Comparison of ENCODE assay signal across 8 cellular contexts in genomic region chr10:27223964-27224363, GRCh38. TPM values are rescaled to one million over a fixed set of nuclear protein-coding genes. Genes with fewer than 3 reads are reported as not detected.
A peak's percentile ranks its signal among the peaks of the same experiment; 100 is the strongest.
DNase-seq lines count a peak whose midpoint lies in the region; ATAC-seq, FAIRE-seq and TF ChIP-seq lines count a peak whose summit lies in the region.

No MANE protein-coding gene starts in this region.

- TF ChIP-seq RAD21 in GM12878 (IDR thresholded peaks at IDR 0.05; ENCODE audit: insufficient read depth, low read depth, low read length) = peak; percentile 51

- no peak overlapping the region for H3K27ac ChIP-seq in GM12878 (ENCODE audit: control insufficient read depth, insufficient read depth)
- H3K27ac ChIP-seq in right lobe of liver = no peak overlapping the region
- H3K27ac ChIP-seq in thoracic aorta = no peak overlapping the region

- in situ Hi-C loops in GM12878 (cut with MboI) = loop anchor here (5.0 kb wide), 1 partner anchor 133 kb away; no protein-coding TSS in a partner anchor

- FAIRE-seq in GM12878 (lab: Jason Lieb, UNC) = no peak

- CTCF ChIA-PET in GM12878 (lab: Yijun Ruan, JAX) = interaction anchor here (0.6 to 5.3 kb wide), 42 partner anchors 8 to 1189 kb away, joined by 3 to 82 read pairs (median 4); partner anchors contain the start of genes ACBD5 and YME1L1

- WGBS in GM12878 (ENCODE audit: insufficient coverage, insufficient replicate concordance, low lambda C conversion rate, missing lambda C conversion rate) = 51% methylated on average over 5 of the region's 5 CpGs
- 44% methylated on average over 3 of the region's 5 CpGs for WGBS in right lobe of liver (ENCODE audit: insufficient coverage, low coverage, low lambda C conversion rate, missing lambda C conversion rate)

- DNase-seq in AG08395 (ENCODE audit: low spot score) = peak; percentile 8
- DNase-seq in RPMI8226 = peak; percentile 66
- no peak for DNase-seq in GM12878 (ENCODE audit: low read depth, low spot score)
- peak in 1 of 3 donors; percentile 38 for DNase-seq in right lobe of liver
- DNase-seq in thoracic aorta (ENCODE audit: low spot score) = no peak
- DNase-seq in islet precursor cell = no peak

- POLR2A ChIA-PET in GM12878 (lab: Charles Lee) = interaction anchor here (0.7 kb wide), 1 partner anchor 136 kb away, joined by 6 read pairs; no protein-coding TSS in a partner anchor

- BruUV-seq in GM12878 (replicated peaks; lab: Mats Ljungman, UMichigan) = no TSS peak

- H3K4me3 ChIP-seq in GM12878 (no peak overlapping the region), right lobe of liver (no peak overlapping the region), thoracic aorta (no peak overlapping the region)

- H3K27me3 ChIP-seq in GM12878 (replicated peaks in 1 of 2; ENCODE audit: control insufficient read depth in 2 of 2, insufficient read depth in 2 of 2, low read length in 1 of 2) = no peaks in the 10 kb centered on the region
- H3K27me3 ChIP-seq in right lobe of liver = no peaks in the 10 kb centered on the region
- H3K27me3 ChIP-seq in thoracic aorta (replicated peaks; ENCODE audit: insufficient read depth) = no peaks in the 10 kb centered on the region

- TF ChIP-seq CTCF in GM12872 (IDR thresholded peaks at IDR 0.05; ENCODE audit: insufficient read depth, low read depth, low read length) (peak; percentile 53), GM12878 (IDR thresholded peaks at IDR 0.05 in 2 of 3, conservative IDR thresholded peaks at IDR 0.05 in 1 of 3; ENCODE audit: control insufficient read depth in 2 of 3, extremely low read depth in 1 of 3, insufficient read depth in 1 of 3, low read depth in 3 of 3, low read length in 3 of 3) (peak; percentile 40 to 64 (median 51)), right lobe of liver (IDR thresholded peaks at IDR 0.05) (peak; percentile 40 to 60 (median 58)), thoracic aorta (IDR thresholded peaks at IDR 0.05) (peak; percentile 48)

- H3K9me3 ChIP-seq in GM12878 (replicated peaks; ENCODE audit: control insufficient read depth, insufficient read depth, low read length) (no peaks in the 10 kb centered on the region), right lobe of liver (no peaks in the 10 kb centered on the region), thoracic aorta (no peaks in the 10 kb centered on the region)

- no peak overlapping the region for H2AFZ ChIP-seq in GM12878 (ENCODE audit: control insufficient read depth, low read depth, low read length)

- H4K20me1 ChIP-seq in GM12878 (ENCODE audit: control insufficient read depth, insufficient read depth) = no peaks in the 10 kb centered on the region

- no peaks in the 10 kb centered on the region for H3K79me2 ChIP-seq in GM12878 (ENCODE audit: control insufficient read depth, insufficient read depth, low read length)

- H3K9ac ChIP-seq in GM12878 (ENCODE audit: control insufficient read depth, insufficient read depth, low read length) = no peak overlapping the region

- intact Hi-C loops in GM12878 (cut with micrococcal nuclease; ENCODE audit: unreplicated experiment) (loop anchor here (1.0 kb wide), 1 partner anchor 136 kb away; no protein-coding TSS in a partner anchor), right lobe of liver (cut with DNase I) (no loop called here)

- TF ChIP-seq EP300 in GM12878 (IDR thresholded peaks at IDR 0.05; ENCODE audit: borderline replicate concordance in 1 of 2, control insufficient read depth in 1 of 2, low read depth in 2 of 2, low read length in 2 of 2) = no peak

- SMC1A ChIA-PET in GM12878 (lab: Charles Lee; ENCODE audit: uncharacterized antibody, unreplicated experiment) = interaction anchor here (0.5 to 2.9 kb wide), 12 partner anchors 11 to 141 kb away, joined by 3 to 14 read pairs (median 5); no protein-coding TSS in a partner anchor

- TF ChIP-seq POLR2A in GM12878 (IDR thresholded peaks at IDR 0.05; ENCODE audit: low read depth, low read length) (no peak), right lobe of liver (IDR thresholded peaks at IDR 0.05) (no peak)

- no peaks in the 10 kb centered on the region for H3K4me1 ChIP-seq in GM12878 (ENCODE audit: control insufficient read depth, insufficient read depth, low read length)
- no peaks in the 10 kb centered on the region for H3K4me1 ChIP-seq in right lobe of liver
- H3K4me1 ChIP-seq in thoracic aorta (ENCODE audit: control insufficient read depth in 1 of 2, low read depth in 2 of 2) = no peaks in the 10 kb centered on the region

- H3K36me3 ChIP-seq in GM12878 (ENCODE audit: control insufficient read depth in 2 of 2, insufficient read depth in 2 of 2, low read length in 1 of 2) (peaks cover 0 to 2% of the 10 kb centered on the region in 2 experiments; a peak in 1 of 4 replicates), right lobe of liver (peaks cover 0 to 60% (median 9%) of the 10 kb centered on the region in 4 donors), thoracic aorta (peaks cover 20% of the 10 kb centered on the region)

- ATAC-seq in GM12878 (peak; percentile 85), right lobe of liver (peak; percentile 72 to 86 (median 85)), thoracic aorta (ENCODE audit: insufficient number of reproducible peaks, low FRiP score, low read depth) (no peak), HG02981 (IDR thresholded peaks at IDR 0.05; ENCODE audit: unreplicated experiment) (no peak)

- RAD21 ChIA-PET in GM12878 (lab: Charles Lee; ENCODE audit: unreplicated experiment) = interaction anchor here (0.6 to 1.5 kb wide), 9 partner anchors 11 to 139 kb away, joined by 3 to 14 read pairs (median 5); no protein-coding TSS in a partner anchor

- no peak overlapping the region for H3K4me2 ChIP-seq in GM12878 (ENCODE audit: control insufficient read depth, insufficient read depth)

TF ChIP-seq in GM12878, 131 proteins besides CTCF, POLR2A, EP300 and RAD21:
- TF ChIP-seq FOXM1 (IDR thresholded peaks at IDR 0.05; ENCODE audit: low read depth, low read length) (no peak), YY1 (IDR thresholded peaks at IDR 0.05; ENCODE audit: low read depth, low read length) (peak; percentile 34; the same call in 1 of the 2 replicates), SMC3 (IDR thresholded peaks at IDR 0.05; ENCODE audit: borderline replicate concordance, low read length) (peak; percentile 45; the same call in 1 of the 2 replicates), MLLT1 (IDR thresholded peaks at IDR 0.05) (no peak)

RNA-seq across cellular contexts. Expression of gene ACBD5, which starts 16.6 kb away (rescaled TPM):
- 22.7 and 25.2 TPM in 2 replicates for total RNA-seq in GM12878 (2013; cell fraction: nucleolus; rRNA removed)
- total RNA-seq in GM12878 (2014; rRNA removed) = 11.0 and 13.5 TPM in 2 replicates
- total RNA-seq in GM12878 (2014; rRNA removed; fragmentation: Illumina TruSeq; extraction: Trizol) = 14.3 and 14.4 TPM in 2 replicates
- 12.0 and 12.9 TPM in 2 replicates for total RNA-seq in GM12878 (2021)
- 3.9 TPM for polyA plus RNA-seq in GM12878 (2011; ENCODE audit: low read depth)
- 22.3 and 33.4 TPM in 2 replicates for polyA plus RNA-seq in GM12878 (2011; rRNA removed)
- polyA plus RNA-seq in GM12878 (2011; cell fraction: cytosol; rRNA removed) = 8.1 and 9.3 TPM in 2 replicates
- polyA plus RNA-seq in GM12878 (2011; cell fraction: nucleus; rRNA removed) = 10.0 and 11.7 TPM in 2 replicates
- polyA plus RNA-seq in GM12878 (2012) = 6.6 and 11.3 TPM in 2 replicates
- polyA plus RNA-seq in GM12878 (2014; fragmentation: Illumina TruSeq; extraction: Trizol) = 12.8 and 18.1 TPM in 2 replicates
- polyA plus RNA-seq in GM12878 (2014; fragmentation: Nextera tagmentation; extraction: Ambion mirVana) = 1 to 10 TPM; 2.4 to 3.6 TPM
- polyA plus RNA-seq in GM12878 (2014; rRNA removed) = 7.4 and 9.5 TPM in 2 replicates
- 10 to 100 TPM; 15.4 to 17.8 TPM for polyA plus RNA-seq in GM12878 (2016; fragmentation: Nextera tagmentation; extraction: Ambion mirVana)
- polyA minus RNA-seq in GM12878 (2011; rRNA and poly(A)+ RNA removed) = 10.5 and 11.4 TPM in 2 replicates
- polyA minus RNA-seq in GM12878 (2011; cell fraction: cytosol; rRNA and poly(A)+ RNA removed) = 6.4 and 6.9 TPM in 2 replicates
- 7.0 and 10.4 TPM in 2 replicates for polyA minus RNA-seq in GM12878 (2011; cell fraction: nucleus; rRNA and poly(A)+ RNA removed)
- 10 to 100 TPM; 23.1 to 45.9 (median 32.0) TPM for total RNA-seq in right lobe of liver
- total RNA-seq in thoracic aorta = 10 to 100 TPM; 11.1 to 16.8 TPM

Comparison
In these comparisons a context has a peak if more than half of its experiments do, and no peak if none do; other contexts are left out.
1. DNase-seq: peak in AG08395 (single experiment) and RPMI8226 (single experiment); none in GM12878 (single experiment), thoracic aorta (single experiment) and islet precursor cell (single experiment).
2. ATAC-seq: peak in GM12878 (single experiment) and right lobe of liver (4 of 4); none in thoracic aorta (single experiment) and HG02981 (single experiment).
3. Peak in every context shown above with its lines, with median percentiles within 50 percentile points of each other: CTCF ChIP-seq.